In the genomic region with DNA sequence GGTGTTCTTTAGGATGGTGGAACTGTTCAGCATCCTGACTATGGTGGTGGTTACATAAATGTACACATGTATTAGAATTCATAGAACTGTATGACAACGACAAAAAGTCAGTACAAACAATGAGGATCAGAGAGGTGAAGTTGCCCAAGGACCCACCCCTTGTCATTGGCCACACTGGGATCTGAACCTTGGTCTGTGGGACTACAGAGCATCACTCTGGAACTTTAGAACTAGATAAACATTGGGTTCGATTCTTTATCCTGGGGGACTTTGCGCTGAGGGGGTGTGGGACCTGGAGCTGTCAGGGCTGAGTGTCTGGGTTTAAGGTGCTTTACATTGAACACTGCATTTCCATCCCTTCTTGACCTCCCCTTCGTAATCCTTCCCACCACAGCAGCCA, we compare ENCODE assay signal across 30 cellular contexts. TPM values are rescaled to one million over a fixed set of nuclear protein-coding genes. Genes with fewer than 3 reads are reported as not detected.
DNase-seq lines count a peak whose midpoint lies in the region; ATAC-seq, FAIRE-seq and TF ChIP-seq lines count a peak whose summit lies in the region.
"Had no signal": no experiment of that assay in that cellular context is flagged by ENCODE, and none has a peak within 500 bp of the region (broad histone marks: within the 10 kb centered on the region; RNA-seq: fewer than 3 reads in every experiment).

No MANE protein-coding gene starts in this region.

- H2AK9ac ChIP-seq in IMR-90 (replicated peaks; ENCODE audit: low read depth, low read length, poor library complexity): peak overlapping the region; percentile 37

- BruUV-seq in IMR-90 (replicated peaks; lab: Mats Ljungman, UMichigan): no TSS peak

- H3K27ac Mint-ChIP-seq in stimulated activated naive B cell treated with anti-CD40 and anti-IgM and Interleukin-4, amounts not matched to agents 10 μg/mL and 1 μg/mL and 100 μg/mL, for 72 hours: no peak overlapping the region
- H3K27ac Mint-ChIP-seq: CD4-positive, alpha-beta memory T cell; CD4-positive, CD25-positive, alpha-beta regulatory T cell; CD8-positive, alpha-beta memory T cell had no signal

- no peaks in the 10 kb centered on the region for H3K4me1 ChIP-seq in IMR-90 (ENCODE audit: control insufficient read depth, insufficient read depth, low read length)
- H3K4me1 ChIP-seq in uterus: no peaks in the 10 kb centered on the region
- H3K4me1 ChIP-seq: BE2C, BLaER1 had no signal

- no peak for TF ChIP-seq POLR2A in IMR-90 (IDR thresholded peaks at IDR 0.05; ENCODE audit: low read depth, low read length)
- TF ChIP-seq POLR2A in uterus (IDR thresholded peaks at IDR 0.05): no peak

- H3K36me3 ChIP-seq in IMR-90 (ENCODE audit: control insufficient read depth, insufficient read depth, low read length): no peaks in the 10 kb centered on the region
- H3K36me3 ChIP-seq in bronchial epithelial cell (ENCODE audit: control insufficient read depth, insufficient read depth, low read length): no peaks in the 10 kb centered on the region
- no peaks in the 10 kb centered on the region for H3K36me3 ChIP-seq in uterus
- H3K36me3 ChIP-seq: BE2C, BLaER1 had no signal

- peak; percentile 62 for FAIRE-seq in bronchial epithelial cell (lab: Jason Lieb, UNC)
- FAIRE-seq: A204.1, GM12878, GM12892, GM18507 had no signal

- no peaks in the 10 kb centered on the region for H4K20me1 ChIP-seq in IMR-90 (ENCODE audit: insufficient read depth, low read length)
- H4K20me1 ChIP-seq: BLaER1 had no signal

- WGBS in IMR-90 (ENCODE audit: extremely low coverage in 2 of 2, insufficient read length in 1 of 2), 2 experiments: no CpG with 5 or more reads among the region's 4 CpGs

- no peak overlapping the region for H2BK15ac ChIP-seq in IMR-90 (ENCODE audit: low read depth, low read length)

- no peak overlapping the region for H2AK5ac ChIP-seq in IMR-90 (ENCODE audit: low read depth, low read length)

- H3K4me3 ChIP-seq in IMR-90 (ENCODE audit: insufficient read depth, low read depth, low read length) (no peak overlapping the region), bronchial epithelial cell (ENCODE audit: low read depth, low read length) (no peak overlapping the region), uterus (no peak overlapping the region)
- H3K4me3 ChIP-seq: BLaER1, GM12878 had no signal

- no peaks in the 10 kb centered on the region; the same call in 1 of the 2 replicates for H3K27me3 ChIP-seq in IMR-90 (ENCODE audit: control insufficient read depth, insufficient read depth, low read length)
- H3K27me3 ChIP-seq in bronchial epithelial cell (ENCODE audit: control insufficient read depth, insufficient read depth, low read length): no peaks in the 10 kb centered on the region
- H3K27me3 ChIP-seq in uterus: no peaks in the 10 kb centered on the region
- H3K27me3 ChIP-seq: BE2C, BLaER1 had no signal

- H3K9me3 Mint-ChIP-seq in stimulated activated naive B cell treated with anti-CD40 and anti-IgM and Interleukin-4, amounts not matched to agents 10 μg/mL and 1 μg/mL and 100 μg/mL, for 72 hours: peaks cover 4% of the 10 kb centered on the region in 2 donors

- peaks cover 27 to 63% of the 10 kb centered on the region in 2 donors for H3K36me3 Mint-ChIP-seq in stimulated activated naive B cell treated with anti-CD40 and anti-IgM and Interleukin-4, amounts not matched to agents 10 μg/mL and 1 μg/mL and 100 μg/mL, for 72 hours

- POLR2A ChIA-PET in IMR-90 (lab: Charles Lee; ENCODE audit: unreplicated experiment): no interaction called here

- intact Hi-C loops in IMR-90 (cut with micrococcal nuclease): no loop called here
- intact Hi-C loops in uterus (cut with DNase I; ENCODE audit: low total_unique reads): no loop called here

- H3K4ac ChIP-seq in IMR-90 (ENCODE audit: low read depth, low read length): no peak overlapping the region

- no peak overlapping the region for H2AFZ ChIP-seq in IMR-90 (replicated peaks; ENCODE audit: low read length, poor library complexity)

- no peak overlapping the region for H3K18ac ChIP-seq in IMR-90 (ENCODE audit: low read depth, low read length)

- no peak for TF ChIP-seq RAD21 in IMR-90 (IDR thresholded peaks at IDR 0.05; ENCODE audit: low read length)

- no peak overlapping the region for H3K14ac ChIP-seq in IMR-90 (replicated peaks; ENCODE audit: low read depth, low read length)

- H3K23ac ChIP-seq in IMR-90 (ENCODE audit: low read depth, low read length): no peak overlapping the region

- no peak overlapping the region for H4K8ac ChIP-seq in IMR-90 (ENCODE audit: low read depth in 2 of 2, low read length in 2 of 2)

- no peaks in the 10 kb centered on the region for H3K79me1 ChIP-seq in IMR-90 (ENCODE audit: low read depth in 1 of 2, low read length in 2 of 2)

- H4K5ac ChIP-seq in IMR-90 (ENCODE audit: low read depth, low read length): no peak overlapping the region

- no peak overlapping the region for H2BK5ac ChIP-seq in IMR-90 (ENCODE audit: low read depth, low read length, poor library complexity, severe bottlenecking)

- no peak for ATAC-seq in IMR-90 (ENCODE audit: low read depth)
- no peak for ATAC-seq in HG02571 (IDR thresholded peaks at IDR 0.05; ENCODE audit: unreplicated experiment)
- no peak for ATAC-seq in stimulated activated naive B cell treated with anti-CD40 and anti-IgM and Interleukin-4, amounts not matched to agents 10 μg/mL and 1 μg/mL and 100 μg/mL, for 72 hours (replicated peaks)
- ATAC-seq: GM12878 had no signal

- H3K27ac ChIP-seq in IMR-90 (ENCODE audit: insufficient read depth, low read length) (no peak overlapping the region), uterus (peak overlapping the region; percentile 66 to 86)
- H3K27ac ChIP-seq: BLaER1 had no signal

- no peak overlapping the region for H3K9ac ChIP-seq in IMR-90 (ENCODE audit: low read depth, low read length)
- H3K9ac ChIP-seq: BLaER1 had no signal

- H3K4me1 Mint-ChIP-seq in stimulated activated naive B cell treated with anti-CD40 and anti-IgM and Interleukin-4, amounts not matched to agents 10 μg/mL and 1 μg/mL and 100 μg/mL, for 72 hours: no peaks in the 10 kb centered on the region
- H3K4me1 Mint-ChIP-seq: CD14-positive monocyte; CD4-positive, alpha-beta memory T cell; CD4-positive, CD25-positive, alpha-beta regulatory T cell; CD8-positive, alpha-beta memory T cell had no signal

- DNase-seq in IMR-90 (no peak), bronchial epithelial cell (ENCODE audit: low read depth) (no peak), uterus (no peak)
- DNase-seq in stimulated activated naive B cell treated with anti-CD40 and anti-IgM and Interleukin-4, amounts not matched to agents 10 μg/mL and 1 μg/mL and 100 μg/mL, for 72 hours: no peak
- DNase-seq: 8988T; ACHN; BE2C; C1 segment of cervical spinal cord; CD4-positive, alpha-beta memory T cell; CD4-positive, CD25-positive, alpha-beta regulatory T cell; CD8-positive, alpha-beta memory T cell; COR-L47; DMS 273 treated with DMSO at 0.1 percent for 48 hours; DMS153; DMS53; DMS79; DND-41; EL; GDM1 had no signal

- CTCF ChIA-PET in IMR-90 (lab: Yijun Ruan, JAX): interaction anchor here (2.2 kb wide), 1 partner anchor 13 kb away, joined by 5 read pairs; the partner anchor contains the start of gene EXT2

- H3K56ac ChIP-seq in IMR-90 (ENCODE audit: extremely low read depth, insufficient read depth, low read length): no peak overlapping the region

- no peak overlapping the region for H3K4me3 Mint-ChIP-seq in stimulated activated naive B cell treated with anti-CD40 and anti-IgM and Interleukin-4, amounts not matched to agents 10 μg/mL and 1 μg/mL and 100 μg/mL, for 72 hours
- H3K4me3 Mint-ChIP-seq: CD14-positive monocyte; CD4-positive, alpha-beta memory T cell; CD4-positive, CD25-positive, alpha-beta regulatory T cell; CD8-positive, alpha-beta memory T cell had no signal

- in situ Hi-C loops in IMR-90 (cut with MboI; ENCODE audit: low sequenced_read_pairs): no loop called here

- H3K9me3 ChIP-seq in IMR-90 (ENCODE audit: control insufficient read depth, insufficient read depth, low read length) (no peaks in the 10 kb centered on the region), uterus (no peaks in the 10 kb centered on the region)
- H3K9me3 ChIP-seq: BE2C, BLaER1 had no signal

- H3K27me3 Mint-ChIP-seq in stimulated activated naive B cell treated with anti-CD40 and anti-IgM and Interleukin-4, amounts not matched to agents 10 μg/mL and 1 μg/mL and 100 μg/mL, for 72 hours: no peaks in the 10 kb centered on the region
- H3K27me3 Mint-ChIP-seq: CD4-positive, alpha-beta memory T cell; CD4-positive, CD25-positive, alpha-beta regulatory T cell had no signal

- no peak overlapping the region for H2BK20ac ChIP-seq in IMR-90 (ENCODE audit: low read depth, low read length)

- dilution Hi-C loops in IMR-90 (cut with HindIII; ENCODE audit: low sequenced_read_pairs, unreplicated experiment): no loop called here

- H2BK120ac ChIP-seq in IMR-90 (ENCODE audit: low read depth, low read length): no peak overlapping the region

- no peaks in the 10 kb centered on the region for H3K9me1 ChIP-seq in IMR-90 (ENCODE audit: insufficient read depth, low read length)

- H3K4me2 ChIP-seq in IMR-90 (ENCODE audit: low read depth, low read length): no peak overlapping the region
- H3K4me2 ChIP-seq: BLaER1 had no signal

- TF ChIP-seq CTCF in IMR-90 (conservative IDR thresholded peaks at IDR 0.05; ENCODE audit: low read depth, low read length): no peak
- TF ChIP-seq CTCF in bronchial epithelial cell (IDR thresholded peaks at IDR 0.05; ENCODE audit: insufficient read depth, low read length, severe bottlenecking): no peak
- TF ChIP-seq CTCF in uterus (IDR thresholded peaks at IDR 0.05): no peak

- H4K91ac ChIP-seq in IMR-90 (ENCODE audit: insufficient read depth, low read depth, low read length): no peak overlapping the region

TF ChIP-seq in IMR-90, 13 proteins besides CTCF, POLR2A, EP300 and RAD21 (continues in another document):
- TF ChIP-seq RCOR1 (IDR thresholded peaks at IDR 0.05; ENCODE audit: insufficient replicate concordance, low read length): no peak
- no peak for TF ChIP-seq RFX5 (IDR thresholded peaks at IDR 0.05; ENCODE audit: low read depth, low read length)
- no peak for TF ChIP-seq CEBPB (IDR thresholded peaks at IDR 0.05; ENCODE audit: low read depth, low read length)

RNA-seq across cellular contexts. Expression of gene EXT2, which starts 12.8 kb away (rescaled TPM):
- total RNA-seq in IMR-90 (2012; rRNA removed) (66.1 and 85.3 TPM in 2 replicates), bronchial epithelial cell (95.6 and 106 TPM in 2 replicates), uterus (100 to 1,000 TPM in 1 of 4 donors, 10 to 100 TPM in 3; 52.6 to 116 (median 81.3) TPM)
- polyA plus RNA-seq in IMR-90 (2012; rRNA removed): 68.5 and 75.0 TPM in 2 replicates
- 56.0 and 72.5 TPM in 2 replicates for polyA plus RNA-seq in IMR-90 (2012; cell fraction: cytosol; rRNA removed)
- polyA plus RNA-seq in IMR-90 (2012; cell fraction: nucleus; rRNA removed; ENCODE audit: low replicate concordance): 36.7 and 41.2 TPM in 2 replicates

RNA-seq across cellular contexts. Expression of gene ACCS, which starts 16.6 kb away (rescaled TPM):
- total RNA-seq in IMR-90 (2012; rRNA removed): 1.4 and 1.8 TPM in 2 replicates
- 6.0 and 7.3 TPM in 2 replicates for polyA plus RNA-seq in IMR-90 (2012; rRNA removed)
- polyA plus RNA-seq in IMR-90 (2012; cell fraction: cytosol; rRNA removed): 2.0 and 2.8 TPM in 2 replicates
- polyA plus RNA-seq in IMR-90 (2012; cell fraction: nucleus; rRNA removed; ENCODE audit: low replicate concordance): 83.3 and 91.5 TPM in 2 replicates
- 3.6 and 7.9 TPM in 2 replicates for total RNA-seq in bronchial epithelial cell
- total RNA-seq in uterus: 10 to 100 TPM; 13.1 to 49.4 (median 27.0) TPM
- total RNA-seq: G401 had no signal

RNA-seq across cellular contexts. Expression of gene ACCSL, which starts 34.9 kb away (rescaled TPM):
- total RNA-seq in IMR-90 (2012; rRNA removed) (not detected in 2 replicates), bronchial epithelial cell (not detected in 2 replicates), uterus (not detected)
- not detected in 2 replicates for polyA plus RNA-seq in IMR-90 (2012; rRNA removed)
- not detected in 2 replicates for polyA plus RNA-seq in IMR-90 (2012; cell fraction: cytosol; rRNA removed)
- polyA plus RNA-seq in IMR-90 (2012; cell fraction: nucleus; rRNA removed; ENCODE audit: low replicate concordance): not detected in 2 replicates
- total RNA-seq: A673; CD4-positive, alpha-beta memory T cell; CD4-positive, CD25-positive, alpha-beta regulatory T cell; CD8-positive, alpha-beta memory T cell; Daoy; G401; GM12878 had no signal
- polyA plus RNA-seq: AG04450; CD14-positive monocyte; CD4-positive, alpha-beta memory T cell; CD4-positive, CD25-positive, alpha-beta regulatory T cell; CD8-positive, alpha-beta memory T cell had no signal
